In the genomic region with DNA sequence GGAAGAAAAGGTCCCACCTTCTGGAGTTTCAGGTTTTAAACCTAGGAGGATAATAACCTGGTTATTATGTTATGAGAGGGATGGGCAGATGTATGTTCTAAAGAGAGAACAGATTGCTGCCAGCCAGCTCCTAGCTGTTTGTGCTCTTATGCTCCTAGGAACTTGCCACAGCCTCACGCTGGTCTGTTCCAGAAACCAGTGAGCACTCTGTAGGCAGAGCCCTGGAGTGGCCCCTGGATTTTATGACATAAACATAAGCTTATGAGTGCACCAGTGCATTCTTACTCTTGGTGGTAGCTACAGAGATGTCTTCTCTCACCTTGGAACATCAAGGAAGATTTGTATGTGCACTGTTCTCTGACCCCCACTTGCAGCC, we compare ENCODE assay signal across 16 cellular contexts.
"Had no signal": no experiment of that assay in that cellular context is flagged by ENCODE, and none has a peak within 500 bp of the region (broad histone marks: within the 10 kb centered on the region; RNA-seq: fewer than 3 reads in every experiment).

No MANE protein-coding gene starts in this region.

- ATAC-seq: activated CD8-positive, alpha-beta memory T cell treated with anti-CD3 and anti-CD28 coated beads, Interleukin-2, amount 10 ng/mL, durations not matched to agents 7 days and 5 days; activated naive CD4-positive, alpha-beta T cell treated with anti-CD3 and anti-CD28 coated beads, Interleukin-2, amount 50 U/mL, for 72 hours; T-cell had no signal

- H3K27me3 Mint-ChIP-seq: activated CD4-positive, alpha-beta memory T cell treated with anti-CD3 and anti-CD28 coated beads for 36 hours; activated CD8-positive, alpha-beta memory T cell treated with anti-CD3 and anti-CD28 coated beads, Interleukin-2, amount 10 ng/mL, durations not matched to agents 7 days and 5 days; brain; progenitor cell of endocrine pancreas; T-cell had no signal

- H3K27ac Mint-ChIP-seq: activated CD4-positive, alpha-beta memory T cell treated with anti-CD3 and anti-CD28 coated beads for 36 hours; activated CD8-positive, alpha-beta memory T cell treated with anti-CD3 and anti-CD28 coated beads, Interleukin-2, amount 10 ng/mL, durations not matched to agents 7 days and 5 days; nephron; progenitor cell of endocrine pancreas had no signal

- H3K9me3 Mint-ChIP-seq: activated CD4-positive, alpha-beta memory T cell treated with anti-CD3 and anti-CD28 coated beads for 36 hours; activated naive CD4-positive, alpha-beta T cell treated with anti-CD3 and anti-CD28 coated beads, Interleukin-2, amount 50 U/mL, for 72 hours; brain; nephron; T-cell had no signal

- H3K4me3 Mint-ChIP-seq: activated CD4-positive, alpha-beta memory T cell treated with anti-CD3 and anti-CD28 coated beads for 36 hours; activated CD8-positive, alpha-beta memory T cell treated with anti-CD3 and anti-CD28 coated beads, Interleukin-2, amount 10 ng/mL, durations not matched to agents 7 days and 5 days; brain; nephron; T-cell had no signal

- DNase-seq: activated CD4-positive, alpha-beta memory T cell treated with anti-CD3 and anti-CD28 coated beads for 36 hours; activated CD4-positive, alpha-beta T cell treated with anti-CD3 and anti-CD28 coated beads for 1 hour; activated CD8-positive, alpha-beta memory T cell treated with anti-CD3 and anti-CD28 coated beads, Interleukin-2, amount 10 ng/mL, durations not matched to agents 7 days and 5 days; activated effector memory CD4-positive, alpha-beta T cell treated with anti-CD3 and anti-CD28 coated beads, Interleukin-2, amount 50 U/mL, for 16 hours; activated T-cell treated with anti-CD3 and anti-CD28 coated beads, Interleukin-2, amount 50 U/mL, for 1 hour; central memory CD4-positive, alpha-beta T cell; erythroblast; kidney; stimulated activated CD4-positive, alpha-beta T cell treated with anti-CD3 and anti-CD28 coated beads, Interleukin-15, amount 100 ng/mL, for 24 hours; stimulated activated CD4-positive, alpha-beta T cell treated with anti-CD3 and anti-CD28 coated beads, Interleukin-4, amount 100 ng/mL, for 24 hours; stimulated activated naive CD4-positive, alpha-beta T cell treated with Interleukin-2 at 50 U/mL for 16 hours; T-cell had no signal
